24 cellular contexts compared by ENCODE assay signal in the genomic region with DNA sequence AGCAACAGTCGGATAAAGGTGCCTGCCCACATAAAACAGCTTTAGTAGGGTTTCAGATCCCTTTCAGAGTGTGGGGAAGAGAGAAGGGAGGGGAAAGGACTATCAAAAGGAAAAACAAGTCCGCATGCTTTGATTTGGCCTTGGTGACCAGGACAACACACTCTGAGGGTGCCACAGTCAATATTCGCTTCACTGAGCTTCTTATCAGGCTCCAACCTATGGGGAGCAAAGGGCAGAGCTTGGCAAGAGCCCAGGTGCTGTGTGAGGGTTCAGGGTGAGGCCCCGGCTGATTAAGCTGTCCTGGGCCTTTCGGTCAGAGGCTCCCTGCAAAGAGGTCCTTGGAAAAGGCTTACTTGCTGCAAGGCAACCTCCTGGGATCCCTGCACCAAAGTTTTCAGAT.
DNase-seq lines count a peak whose midpoint lies in the region; ATAC-seq and TF ChIP-seq lines count a peak whose summit lies in the region.
"Had no signal": no experiment of that assay in that cellular context is flagged by ENCODE, and none has a peak within 500 bp of the region (broad histone marks: within the 10 kb centered on the region; RNA-seq: fewer than 3 reads in every experiment).

No MANE protein-coding gene starts in this region.

- H3K27me3 Mint-ChIP-seq in Caco-2 (ENCODE audit: insufficient read depth, unreplicated experiment) = no peaks in the 10 kb centered on the region

- TF ChIP-seq CTCF in Caco-2 (IDR thresholded peaks at IDR 0.05; ENCODE audit: insufficient read depth in 1 of 2, low read depth in 1 of 2, low read length in 1 of 2, severe bottlenecking in 1 of 2, unreplicated experiment in 1 of 2) (no peak), adrenal gland (IDR thresholded peaks at IDR 0.05) (no peak), left lung (IDR thresholded peaks at IDR 0.05) (no peak), ovary (IDR thresholded peaks at IDR 0.05) (no peak)

- H3K4me3 Mint-ChIP-seq in Caco-2 (ENCODE audit: unreplicated experiment) = no peak overlapping the region
- H3K4me3 Mint-ChIP-seq: activated naive CD8-positive, alpha-beta T cell treated with anti-CD3 and anti-CD28 coated beads, Interleukin-2, amount 10 ng/mL, durations not matched to agents 7 days and 5 days; IgD-negative memory B cell had no signal

- POLR2A ChIA-PET in Caco-2 (lab: Charles Lee) = no interaction called here

- CTCF ChIA-PET in Caco-2 (lab: Charles Lee) = interaction anchor here (1.1 kb wide), 1 partner anchor 9 kb away, joined by 3 read pairs; no protein-coding TSS in a partner anchor

- H3K9me3 ChIP-seq in Caco-2 = no peaks in the 10 kb centered on the region
- H3K9me3 ChIP-seq in adrenal gland (replicated peaks in 1 of 3) = no peaks in the 10 kb centered on the region
- no peaks in the 10 kb centered on the region for H3K9me3 ChIP-seq in left lung
- no peaks in the 10 kb centered on the region for H3K9me3 ChIP-seq in ovary
- H3K9me3 ChIP-seq: breast epithelium, prostate gland had no signal

- H3K4me3 ChIP-seq in Caco-2 (ENCODE audit: low read depth, low read length) (no peak overlapping the region), adrenal gland (no peak overlapping the region), left lung (no peak overlapping the region), ovary (no peak overlapping the region)
- H3K4me3 ChIP-seq: breast epithelium, dorsolateral prefrontal cortex, prostate gland had no signal

- peak; percentile 11 to 40 for DNase-seq in Caco-2
- peak; percentile 84 to 96 (median 95) for DNase-seq in adrenal gland
- no peak for DNase-seq in left lung
- peak in 3 of 5 donors; percentile 60 to 79 (median 72) for DNase-seq in ovary
- DNase-seq in KG1 (lab: John Stamatoyannopoulos, UW) = no peak
- no peak for DNase-seq in NOMO-1 treated with dmso at 0.1 percent for 144 hours (lab: John Stamatoyannopoulos, UW; ENCODE audit: unreplicated experiment)
- no peak for DNase-seq in iPS-NIHi11 (ENCODE audit: low spot score)
- DNase-seq: activated CD4-positive, alpha-beta T cell treated with anti-CD3 and anti-CD28 coated beads for 4 hours; activated naive CD8-positive, alpha-beta T cell treated with anti-CD3 and anti-CD28 coated beads, Interleukin-2, amount 10 ng/mL, durations not matched to agents 7 days and 5 days; DMS53; dorsolateral prefrontal cortex; foreskin keratinocyte; hippocampal formation; MM.1S; NCI-H1694; NCI-H2227 treated with DMSO at 0.1 percent for 48 hours; stimulated activated CD4-positive, alpha-beta T cell treated with anti-CD3 and anti-CD28 coated beads, Interleukin-12 subunit alpha, Interleukin-12 subunit beta, amount 100 ng/mL, for 4 hours; T1000 had no signal

- H3K27me3 ChIP-seq in Caco-2 (replicated peaks; ENCODE audit: control insufficient read depth, insufficient read depth, low read length) (no peaks in the 10 kb centered on the region), adrenal gland (no peaks in the 10 kb centered on the region), left lung (no peaks in the 10 kb centered on the region), ovary (no peaks in the 10 kb centered on the region)
- H3K27me3 ChIP-seq: breast epithelium, dorsolateral prefrontal cortex had no signal

- H3K4me1 ChIP-seq in Caco-2 (no peaks in the 10 kb centered on the region), adrenal gland (replicated peaks in 1 of 2) (peaks cover 49 to 75% of the 10 kb centered on the region in 2 donors), left lung (peaks cover 0 to 26% of the 10 kb centered on the region in 2 donors), ovary (ENCODE audit: insufficient read depth) (peaks cover 36% of the 10 kb centered on the region)
- H3K4me1 ChIP-seq: foreskin keratinocyte, prostate gland had no signal

- no peak for TF ChIP-seq EP300 in ovary (IDR thresholded peaks at IDR 0.05)

- no peak overlapping the region for H3K27ac Mint-ChIP-seq in Caco-2 (ENCODE audit: unreplicated experiment)
- H3K27ac Mint-ChIP-seq: activated naive CD8-positive, alpha-beta T cell treated with anti-CD3 and anti-CD28 coated beads, Interleukin-2, amount 10 ng/mL, durations not matched to agents 7 days and 5 days; IgD-negative memory B cell had no signal

- H3K27ac ChIP-seq in adrenal gland (peak overlapping the region; percentile 2 to 80 (median 70)), left lung (no peak overlapping the region), ovary (peak overlapping the region in 1 of 2 donors; percentile 47)
- H3K27ac ChIP-seq: C4-2B, dorsolateral prefrontal cortex, epithelial cell of prostate, foreskin keratinocyte, prostate gland had no signal

- H3K36me3 ChIP-seq in Caco-2 (ENCODE audit: control insufficient read depth, insufficient read depth, low read length) = no peaks in the 10 kb centered on the region
- no peaks in the 10 kb centered on the region for H3K36me3 ChIP-seq in adrenal gland (replicated peaks in 1 of 2)
- no peaks in the 10 kb centered on the region for H3K36me3 ChIP-seq in left lung
- no peaks in the 10 kb centered on the region for H3K36me3 ChIP-seq in ovary
- H3K36me3 ChIP-seq: breast epithelium, prostate gland had no signal

- intact Hi-C loops in Caco-2 (cut with micrococcal nuclease; ENCODE audit: unreplicated experiment) (no loop called here), adrenal gland (cut with DNase I) (no loop called here), left lung (cut with DNase I) (no loop called here), ovary (cut with DNase I) (loop anchor here in 2 of 4 donors (5.0 to 10.0 kb wide), 2 partner anchors 41 to 247 kb away; no protein-coding TSS in a partner anchor)

- 19 to 36% (median 34%) methylated on average over 5 of the region's 5 CpGs for WGBS in adrenal gland, 4 donors
- 14 to 51% (median 25%) methylated on average over 5 of the region's 5 CpGs for WGBS in ovary, 3 donors

- peak; percentile 32 for ATAC-seq in left lung
- no peak for ATAC-seq in GM18517 (IDR thresholded peaks at IDR 0.05; ENCODE audit: unreplicated experiment)
- ATAC-seq: foreskin keratinocyte had no signal

- no peaks in the 10 kb centered on the region for H3K36me3 Mint-ChIP-seq in Caco-2 (ENCODE audit: insufficient read depth, unreplicated experiment)
- H3K36me3 Mint-ChIP-seq: activated naive CD8-positive, alpha-beta T cell treated with anti-CD3 and anti-CD28 coated beads, Interleukin-2, amount 10 ng/mL, durations not matched to agents 7 days and 5 days had no signal

- no peaks in the 10 kb centered on the region for H3K9me3 Mint-ChIP-seq in Caco-2 (ENCODE audit: unreplicated experiment)
- H3K9me3 Mint-ChIP-seq: activated naive CD8-positive, alpha-beta T cell treated with anti-CD3 and anti-CD28 coated beads, Interleukin-2, amount 10 ng/mL, durations not matched to agents 7 days and 5 days; IgD-negative memory B cell had no signal

- BruUV-seq in Caco-2 (replicated peaks; lab: Mats Ljungman, UMichigan) = no TSS peak

- H3K4me1 Mint-ChIP-seq in Caco-2 (ENCODE audit: low read depth, unreplicated experiment) = no peaks in the 10 kb centered on the region

- TF ChIP-seq POLR2A in adrenal gland (IDR thresholded peaks at IDR 0.05) = peak in 1 of 2 donors; percentile 14
- TF ChIP-seq POLR2A in ovary (IDR thresholded peaks at IDR 0.05) = no peak

Comparison
In these comparisons a context has a peak if more than half of its experiments do, and no peak if none do; other contexts are left out.
1. DNase-seq: peak in Caco-2 (2 of 2), adrenal gland (7 of 7) and ovary (3 of 5); none in left lung (0 of 2), KG1 (single experiment), NOMO-1 treated with dmso at 0.1 percent for 144 hours (single experiment) and iPS-NIHi11 (single experiment).
2. H3K27ac ChIP-seq: peak in adrenal gland (5 of 5); none in left lung (0 of 2).